17 cellular contexts compared by ENCODE assay signal in genomic region chr17:48644910-48645557, GRCh38. TPM values are rescaled to one million over a fixed set of nuclear protein-coding genes. Genes with fewer than 3 reads are reported as not detected.
A peak's percentile ranks its signal among the peaks of the same experiment; 100 is the strongest.
DNase-seq lines count a peak whose midpoint lies in the region; ATAC-seq, FAIRE-seq and TF ChIP-seq lines count a peak whose summit lies in the region.
"Had no signal": no experiment of that assay in that cellular context is flagged by ENCODE, and none has a peak within 500 bp of the region (broad histone marks: within the 10 kb centered on the region; RNA-seq: fewer than 3 reads in every experiment).

No MANE protein-coding gene starts in this region.

- POLR2A ChIA-PET in A549 (lab: Yijun Ruan, JAX), result interaction anchor here (0.6 kb wide), 1 partner anchor 83 kb away, joined by 3 read pairs; the partner anchor contains the start of gene HOXB13
- POLR2A ChIA-PET in K562 (lab: Yijun Ruan, JAX), result interaction anchor here (1.3 to 1.7 kb wide), 2 partner anchors 10 to 13 kb away, joined by 3 to 8 read pairs; no protein-coding TSS in a partner anchor
- POLR2A ChIA-PET in naive thymus-derived CD4-positive, alpha-beta T cell (lab: Charles Lee), result no interaction called here

- peaks cover 0 to 3% (median 0%) of the 10 kb centered on the region in 11 donors for H3K9me3 Mint-ChIP-seq in naive thymus-derived CD4-positive, alpha-beta T cell
- H3K9me3 Mint-ChIP-seq in T-helper 2 cell treated with Interferon-gamma antibody and Interleukin-4, amounts not matched to agents 5 μg/mL and 100 μg/mL, for 36 hours, result no peaks in the 10 kb centered on the region
- H3K9me3 Mint-ChIP-seq: activated T-helper 1 cell treated with anti-CD3 and anti-CD28 coated beads, Interleukin-12 subunit alpha, Interleukin-12 subunit beta, Interleukin-2, Interleukin-4 antibody, amounts not matched to agents 30 ng/mL and 10 ng/mL and 1 ng/mL, durations not matched to agents 14 hours and 24 hours and 36 hours had no signal

- H3K27me3 ChIP-seq in K562 (ENCODE audit: control insufficient read depth in 2 of 2, insufficient read depth in 2 of 2, low read length in 2 of 2), result no peaks in the 10 kb centered on the region
- H3K27me3 ChIP-seq in naive thymus-derived CD4-positive, alpha-beta T cell (ENCODE audit: control insufficient read depth in 2 of 2, insufficient read depth in 2 of 2, low read length in 2 of 2), result peaks cover 0 to 41% of the 10 kb centered on the region in 2 donors

- ATAC-seq in A549 (no peak), K562 (no peak), HG03520 (IDR thresholded peaks at IDR 0.05; ENCODE audit: unreplicated experiment) (no peak)
- no peak for ATAC-seq in naive thymus-derived CD4-positive, alpha-beta T cell
- ATAC-seq: left lung had no signal

- no peaks in the 10 kb centered on the region for H3K36me3 ChIP-seq in K562 (ENCODE audit: control insufficient read depth, insufficient read depth, low read length)
- H3K36me3 ChIP-seq in naive thymus-derived CD4-positive, alpha-beta T cell (ENCODE audit: control insufficient read depth in 2 of 3, insufficient read depth in 3 of 3, low read length in 3 of 3), result no peaks in the 10 kb centered on the region
- H3K36me3 ChIP-seq: left lung, vagina had no signal

- peak overlapping the region; percentile 45 to 70; a peak in 3 of 4 replicates for H3K9ac ChIP-seq in K562 (ENCODE audit: insufficient read depth in 1 of 2, low read depth in 2 of 2, low read length in 2 of 2)

- H3K4me2 ChIP-seq in A549, result peak overlapping the region; percentile 68
- H3K4me2 ChIP-seq in K562 (ENCODE audit: insufficient read depth, low read length), result peak overlapping the region; percentile 73

- no peaks in the 10 kb centered on the region for H4K20me1 ChIP-seq in K562 (replicated peaks; ENCODE audit: control insufficient read depth, insufficient read depth, low read length)

- in situ Hi-C loops in GM13977 (cut with MboI; ENCODE audit: low pct_unique_long_range_greater_than_20kb, low sequenced_read_pairs, unreplicated experiment), result no loop called here
- in situ Hi-C loops in K562 (cut with MboI), result no loop called here

- peak overlapping the region in 8 of 10 donors; percentile 4 to 100 (median 75) for H3K4me3 Mint-ChIP-seq in naive thymus-derived CD4-positive, alpha-beta T cell
- H3K4me3 Mint-ChIP-seq in T-helper 2 cell treated with Interferon-gamma antibody and Interleukin-4, amounts not matched to agents 5 μg/mL and 100 μg/mL, for 36 hours, result no peak overlapping the region
- H3K4me3 Mint-ChIP-seq: activated T-helper 1 cell treated with anti-CD3 and anti-CD28 coated beads, Interleukin-12 subunit alpha, Interleukin-12 subunit beta, Interleukin-2, Interleukin-4 antibody, amounts not matched to agents 30 ng/mL and 10 ng/mL and 1 ng/mL, durations not matched to agents 14 hours and 24 hours and 36 hours had no signal

- DNase-seq in A549 (ENCODE audit: low read depth in 1 of 2, low spot score in 1 of 2) (no peak), GM13977 (ENCODE audit: low spot score) (peak; percentile 15), K562 (ENCODE audit: extremely low read depth in 1 of 4, low spot score in 3 of 4) (no peak), NCI-H2171 (lab: John Stamatoyannopoulos, UW) (no peak), superior temporal gyrus (ENCODE audit: extremely low spot score) (no peak)
- no peak for DNase-seq in naive thymus-derived CD4-positive, alpha-beta T cell
- DNase-seq in T-helper 2 cell treated with Interferon-gamma antibody and Interleukin-4, amounts not matched to agents 5 μg/mL and 100 μg/mL, for 36 hours (ENCODE audit: low spot score), result no peak
- DNase-seq: activated CD4-positive, alpha-beta T cell treated with anti-CD3 and anti-CD28 coated beads, Interleukin-2, amount 50 U/mL, for 48 hours; foreskin fibroblast; GF-D8; left lung; NCI-H1092 had no signal

- intact Hi-C loops in K562 (cut with micrococcal nuclease), result no loop called here
- intact Hi-C loops in naive thymus-derived CD4-positive, alpha-beta T cell (cut with micrococcal nuclease), result loop anchor here in 1 of 2 donors (5.0 kb wide), 1 partner anchor 82 kb away; the partner anchor contains the start of gene HOXB13

- peaks cover 41% of the 10 kb centered on the region for H3K79me2 ChIP-seq in K562 (ENCODE audit: control insufficient read depth, insufficient read depth, low read length)

- H3K4me1 ChIP-seq in A549, result peaks cover 36% of the 10 kb centered on the region
- peaks cover 15 to 39% of the 10 kb centered on the region in 2 experiments; a peak in 4 of 5 replicates for H3K4me1 ChIP-seq in K562 (replicated peaks in 1 of 2; ENCODE audit: control insufficient read depth in 2 of 2, insufficient read depth in 2 of 2, low read length in 2 of 2)
- peaks cover 0 to 12% of the 10 kb centered on the region in 2 donors for H3K4me1 ChIP-seq in naive thymus-derived CD4-positive, alpha-beta T cell (ENCODE audit: control insufficient read depth in 2 of 2, insufficient read depth in 2 of 2, low read length in 2 of 2)

- no peaks in the 10 kb centered on the region for H3K9me1 ChIP-seq in K562 (ENCODE audit: control insufficient read depth, insufficient read depth, low read length)

- FAIRE-seq in A549 (lab: Jason Lieb, UNC), result no peak
- no peak for FAIRE-seq in K562 (lab: Jason Lieb, UNC)
- FAIRE-seq: endometrium had no signal

- peaks cover 76 to 95% (median 83%) of the 10 kb centered on the region in 5 donors for H3K27me3 Mint-ChIP-seq in naive thymus-derived CD4-positive, alpha-beta T cell
- peaks cover 91% of the 10 kb centered on the region for H3K27me3 Mint-ChIP-seq in T-helper 2 cell treated with Interferon-gamma antibody and Interleukin-4, amounts not matched to agents 5 μg/mL and 100 μg/mL, for 36 hours (ENCODE audit: low read depth)

- TF ChIP-seq POLR2A in A549 (IDR thresholded peaks at IDR 0.05; ENCODE audit: low read length) (no peak), K562 (conservative IDR thresholded peaks at IDR 0.05) (no peak)

- no peak overlapping the region for H2AFZ ChIP-seq in K562 (ENCODE audit: low read depth, low read length)

- H3K27ac Mint-ChIP-seq in naive thymus-derived CD4-positive, alpha-beta T cell, result no peak overlapping the region
- H3K27ac Mint-ChIP-seq in T-helper 2 cell treated with Interferon-gamma antibody and Interleukin-4, amounts not matched to agents 5 μg/mL and 100 μg/mL, for 36 hours, result no peak overlapping the region
- H3K27ac Mint-ChIP-seq: activated T-helper 1 cell treated with anti-CD3 and anti-CD28 coated beads, Interleukin-12 subunit alpha, Interleukin-12 subunit beta, Interleukin-2, Interleukin-4 antibody, amounts not matched to agents 30 ng/mL and 10 ng/mL and 1 ng/mL, durations not matched to agents 14 hours and 24 hours and 36 hours had no signal

- no peaks in the 10 kb centered on the region for H3K9me3 ChIP-seq in A549
- H3K9me3 ChIP-seq in K562 (replicated peaks; ENCODE audit: control insufficient read depth, insufficient read depth, low read depth, low read length), result no peaks in the 10 kb centered on the region
- no peaks in the 10 kb centered on the region for H3K9me3 ChIP-seq in naive thymus-derived CD4-positive, alpha-beta T cell (ENCODE audit: control insufficient read depth in 2 of 3, low read length in 3 of 3)
- H3K9me3 ChIP-seq: left lung, vagina had no signal

- H3K36me3 Mint-ChIP-seq in naive thymus-derived CD4-positive, alpha-beta T cell, result no peaks in the 10 kb centered on the region
- no peaks in the 10 kb centered on the region for H3K36me3 Mint-ChIP-seq in T-helper 2 cell treated with Interferon-gamma antibody and Interleukin-4, amounts not matched to agents 5 μg/mL and 100 μg/mL, for 36 hours (ENCODE audit: low read depth)

- CTCF ChIA-PET in A549 (lab: Yijun Ruan, JAX), result interaction anchor here (0.5 to 3.4 kb wide), 5 partner anchors 9 to 200 kb away, joined by 3 to 25 read pairs (median 7); no protein-coding TSS in a partner anchor
- CTCF ChIA-PET in K562 (lab: Yijun Ruan, JAX; ENCODE audit: low intra/inter-chr PET ratio), result no interaction called here
- CTCF ChIA-PET in naive thymus-derived CD4-positive, alpha-beta T cell (lab: Charles Lee), result no interaction called here

- TF ChIP-seq EP300 in A549 (IDR thresholded peaks at IDR 0.05) (no peak), K562 (IDR thresholded peaks at IDR 0.05; ENCODE audit: low read length) (no peak)

- H3K4me3 ChIP-seq in A549 (peak overlapping the region; percentile 74), K562 (peak overlapping the region; percentile 56)
- H3K4me3 ChIP-seq in naive thymus-derived CD4-positive, alpha-beta T cell (ENCODE audit: low read length), result no peak overlapping the region
- H3K4me3 ChIP-seq: left lung, vagina had no signal

- peaks cover 15 to 33% (median 24%) of the 10 kb centered on the region in 7 donors for H3K4me1 Mint-ChIP-seq in naive thymus-derived CD4-positive, alpha-beta T cell
- peaks cover 6% of the 10 kb centered on the region for H3K4me1 Mint-ChIP-seq in T-helper 2 cell treated with Interferon-gamma antibody and Interleukin-4, amounts not matched to agents 5 μg/mL and 100 μg/mL, for 36 hours (ENCODE audit: low read depth)

- BruUV-seq in K562 (replicated peaks; lab: Mats Ljungman, UMichigan), result no TSS peak

- WGBS in A549 (ENCODE audit: missing lambda C conversion rate), result 49% methylated on average over 6 of the region's 6 CpGs
- WGBS in K562 (ENCODE audit: insufficient coverage, low coverage, missing lambda C conversion rate), result 43% methylated on average over 6 of the region's 6 CpGs

- TF ChIP-seq CTCF in A549 (IDR thresholded peaks at IDR 0.05) (no peak), GM13977 (IDR thresholded peaks at IDR 0.05; ENCODE audit: extremely low read depth, insufficient read depth, missing control alignments) (no peak), K562 (IDR thresholded peaks at IDR 0.05 in 2 of 3, conservative IDR thresholded peaks at IDR 0.05 in 1 of 3; ENCODE audit: insufficient read depth in 2 of 3, low read depth in 1 of 3, low read length in 3 of 3) (no peak)

- no peak for TF ChIP-seq RAD21 in A549 (conservative IDR thresholded peaks at IDR 0.05 in 1 of 2, IDR thresholded peaks at IDR 0.05 in 1 of 2)
- no peak for TF ChIP-seq RAD21 in K562 (CRISPR knock-in tag; conservative IDR thresholded peaks at IDR 0.05 in 1 of 2, IDR thresholded peaks at IDR 0.05 in 1 of 2)

- peak overlapping the region; percentile 92 to 95 for H3K27ac ChIP-seq in A549
- peak overlapping the region; percentile 15; the same call in 2 of the 3 replicates for H3K27ac ChIP-seq in K562 (ENCODE audit: extremely low read depth, low read depth, low read length)
- no peak overlapping the region for H3K27ac ChIP-seq in naive thymus-derived CD4-positive, alpha-beta T cell (ENCODE audit: low read depth, low read length)
- H3K27ac ChIP-seq: left lung, vagina had no signal

RNA-seq across cellular contexts. Expression of gene HOXB9, which starts 18.9 kb away (rescaled TPM):
- polyA plus RNA-seq in A549 (2011; rRNA removed) (22.0 and 24.6 TPM in 2 replicates), A549 (2017; fragmentation: RNase III; extraction: RNeasy Plus Mini Kit Qiagen cat#74134 plus additional on column Dnase treatment) (5.6 to 7.3 TPM (median 6.2 TPM) in 3 replicates), K562 (2011; rRNA removed) (104 and 141 TPM in 2 replicates), K562 (2014; fragmentation: Illumina TruSeq; extraction: Trizol) (187 and 196 TPM in 2 replicates), K562 (2014; fragmentation: Nextera tagmentation; extraction: Ambion mirVana) (1 to 10 TPM; 3.1 to 5.2 TPM), K562 (2014; rRNA removed) (136 and 145 TPM in 2 replicates)
- 10.3 and 12.9 TPM in 2 replicates for polyA plus RNA-seq in A549 (2012; cell fraction: cytosol; rRNA removed)
- 11.1 and 12.9 TPM in 2 replicates for polyA plus RNA-seq in A549 (2012; cell fraction: nucleus; rRNA removed)
- polyA minus RNA-seq in A549 (2011; rRNA and poly(A)+ RNA removed), result 10.4 and 12.1 TPM in 2 replicates
- total RNA-seq in K562 (2011; cell fraction: chromatin; rRNA removed; ENCODE audit: low replicate concordance), result 92.5 and 108 TPM in 2 replicates
- total RNA-seq in K562 (2011; cell fraction: nucleolus; rRNA removed), result 55.1 and 62.2 TPM in 2 replicates
- total RNA-seq in K562 (2011; cell fraction: nucleoplasm; rRNA removed), result 83.2 and 118 TPM in 2 replicates
- total RNA-seq in K562 (2014; rRNA removed) (77.6 and 91.3 TPM in 2 replicates), K562 (2014; rRNA removed; fragmentation: Illumina TruSeq; extraction: Trizol) (64.8 and 71.4 TPM in 2 replicates), K562 (2015; rRNA removed; fragmentation: Illumina TruSeq; extraction: Trizol) (54.3 and 54.6 TPM in 2 replicates), K562 (2021) (136 and 146 TPM in 2 replicates)
- 113 and 142 TPM in 2 replicates for polyA plus RNA-seq in K562 (2011; cell fraction: cytosol; rRNA removed)
- 117 and 138 TPM in 2 replicates for polyA plus RNA-seq in K562 (2011; cell fraction: nucleus; rRNA removed)
- polyA plus RNA-seq in K562 (2012), result 89.9 and 176 TPM in 2 replicates
- 54.1 and 61.9 TPM in 2 replicates for polyA minus RNA-seq in K562 (2011; rRNA and poly(A)+ RNA removed)
- polyA minus RNA-seq in K562 (2011; cell fraction: cytosol; rRNA and poly(A)+ RNA removed), result 46.9 and 52.2 TPM in 2 replicates
- polyA minus RNA-seq in K562 (2011; cell fraction: nucleus; rRNA and poly(A)+ RNA removed), result 28.9 and 46.7 TPM in 2 replicates
- total RNA-seq in naive thymus-derived CD4-positive, alpha-beta T cell, result under 1 TPM in 3 of 5 experiments, not detected in 2; 0.12 to 0.24 (median 0.16) TPM
- polyA plus RNA-seq in naive thymus-derived CD4-positive, alpha-beta T cell, result not detected
- total RNA-seq: left lung, vagina had no signal

RNA-seq across cellular contexts. Expression of gene HOXB8, which starts 29.9 kb away (rescaled TPM):
- 8.9 and 11.1 TPM in 2 replicates for polyA plus RNA-seq in A549 (2011; rRNA removed)
- polyA plus RNA-seq in A549 (2012; cell fraction: cytosol; rRNA removed), result 12.3 and 15.2 TPM in 2 replicates
- 12.8 and 13.1 TPM in 2 replicates for polyA plus RNA-seq in A549 (2012; cell fraction: nucleus; rRNA removed)
- 4.6 to 5.8 TPM (median 4.7 TPM) in 3 replicates for polyA plus RNA-seq in A549 (2017; fragmentation: RNase III; extraction: RNeasy Plus Mini Kit Qiagen cat#74134 plus additional on column Dnase treatment)
- polyA minus RNA-seq in A549 (2011; rRNA and poly(A)+ RNA removed), result 4.1 and 5.1 TPM in 2 replicates
- 13.9 and 15.4 TPM in 2 replicates for total RNA-seq in K562 (2011; cell fraction: chromatin; rRNA removed; ENCODE audit: low replicate concordance)
- 8.9 and 11.7 TPM in 2 replicates for total RNA-seq in K562 (2011; cell fraction: nucleolus; rRNA removed)
- 12.5 and 25.9 TPM in 2 replicates for total RNA-seq in K562 (2011; cell fraction: nucleoplasm; rRNA removed)
- total RNA-seq in K562 (2014; rRNA removed), result 5.1 and 9.3 TPM in 2 replicates
- 1.5 and 2.9 TPM in 2 replicates for total RNA-seq in K562 (2014; rRNA removed; fragmentation: Illumina TruSeq; extraction: Trizol)
- total RNA-seq in K562 (2015; rRNA removed; fragmentation: Illumina TruSeq; extraction: Trizol), result 2.1 and 2.5 TPM in 2 replicates
- 14.9 and 17.7 TPM in 2 replicates for total RNA-seq in K562 (2021)
- polyA plus RNA-seq in K562 (2011; rRNA removed), result 3.6 and 4.6 TPM in 2 replicates
- 7.3 and 10.8 TPM in 2 replicates for polyA plus RNA-seq in K562 (2011; cell fraction: cytosol; rRNA removed)
- 16.6 and 22.3 TPM in 2 replicates for polyA plus RNA-seq in K562 (2011; cell fraction: nucleus; rRNA removed)
- polyA plus RNA-seq in K562 (2012), result 5.9 and 20.0 TPM in 2 replicates
- 7.0 and 8.3 TPM in 2 replicates for polyA plus RNA-seq in K562 (2014; fragmentation: Illumina TruSeq; extraction: Trizol)
- polyA plus RNA-seq in K562 (2014; fragmentation: Nextera tagmentation; extraction: Ambion mirVana), result 1 to 10 TPM in 1 of 2 experiments, under 1 TPM in 1; 0.52 to 1.2 TPM
- 18.8 and 23.8 TPM in 2 replicates for polyA plus RNA-seq in K562 (2014; rRNA removed)
- 1.8 and 2.2 TPM in 2 replicates for polyA minus RNA-seq in K562 (2011; rRNA and poly(A)+ RNA removed)
- 2.4 and 7.1 TPM in 2 replicates for polyA minus RNA-seq in K562 (2011; cell fraction: cytosol; rRNA and poly(A)+ RNA removed)
- polyA minus RNA-seq in K562 (2011; cell fraction: nucleus; rRNA and poly(A)+ RNA removed), result 3.1 and 4.2 TPM in 2 replicates
- not detected for total RNA-seq in naive thymus-derived CD4-positive, alpha-beta T cell
- polyA plus RNA-seq in naive thymus-derived CD4-positive, alpha-beta T cell, result not detected
- total RNA-seq: activated T-helper 1 cell treated with anti-CD3 and anti-CD28 coated beads, Interleukin-12 subunit alpha, Interleukin-12 subunit beta, Interleukin-2, Interleukin-4 antibody, amounts not matched to agents 30 ng/mL and 10 ng/mL and 1 ng/mL, durations not matched to agents 14 hours and 24 hours and 36 hours; cerebellum; vagina had no signal

RNA-seq across cellular contexts. Expression of gene HOXB7, which starts 34.2 kb away (rescaled TPM):
- polyA plus RNA-seq in A549 (2011; rRNA removed) (15.4 and 22.3 TPM in 2 replicates), A549 (2017; fragmentation: RNase III; extraction: RNeasy Plus Mini Kit Qiagen cat#74134 plus additional on column Dnase treatment) (27.4 to 32.3 TPM (median 27.4 TPM) in 3 replicates), K562 (2011; rRNA removed) (5.5 and 5.9 TPM in 2 replicates), K562 (2014; fragmentation: Illumina TruSeq; extraction: Trizol) (10.3 and 11.6 TPM in 2 replicates), K562 (2014; fragmentation: Nextera tagmentation; extraction: Ambion mirVana) (1 to 10 TPM; 5.7 to 5.8 TPM), K562 (2014; rRNA removed) (11.1 and 13.9 TPM in 2 replicates)
- polyA plus RNA-seq in A549 (2012; cell fraction: cytosol; rRNA removed), result 16.9 TPM in 2 replicates
- polyA plus RNA-seq in A549 (2012; cell fraction: nucleus; rRNA removed), result 9.0 and 12.5 TPM in 2 replicates
- polyA minus RNA-seq in A549 (2011; rRNA and poly(A)+ RNA removed), result 6.5 and 6.6 TPM in 2 replicates
- 1.4 and 3.5 TPM in 2 replicates for total RNA-seq in K562 (2011; cell fraction: chromatin; rRNA removed; ENCODE audit: low replicate concordance)
- 0.79 and 1.5 TPM in 2 replicates for total RNA-seq in K562 (2011; cell fraction: nucleolus; rRNA removed)
- 2.1 TPM in 2 replicates for total RNA-seq in K562 (2011; cell fraction: nucleoplasm; rRNA removed)
- total RNA-seq in K562 (2014; rRNA removed) (8.3 and 11.0 TPM in 2 replicates), K562 (2014; rRNA removed; fragmentation: Illumina TruSeq; extraction: Trizol) (13.5 and 14.7 TPM in 2 replicates), K562 (2015; rRNA removed; fragmentation: Illumina TruSeq; extraction: Trizol) (14.8 and 16.7 TPM in 2 replicates), K562 (2021) (8.2 and 10.8 TPM in 2 replicates)
- 8.3 and 8.4 TPM in 2 replicates for polyA plus RNA-seq in K562 (2011; cell fraction: cytosol; rRNA removed)
- polyA plus RNA-seq in K562 (2011; cell fraction: nucleus; rRNA removed), result 2.7 and 3.9 TPM in 2 replicates
- 10.4 and 16.5 TPM in 2 replicates for polyA plus RNA-seq in K562 (2012)
- polyA minus RNA-seq in K562 (2011; rRNA and poly(A)+ RNA removed), result 1.9 and 2.5 TPM in 2 replicates
- 2.9 and 3.5 TPM in 2 replicates for polyA minus RNA-seq in K562 (2011; cell fraction: cytosol; rRNA and poly(A)+ RNA removed)
- 0.67 and 2.3 TPM in 2 replicates for polyA minus RNA-seq in K562 (2011; cell fraction: nucleus; rRNA and poly(A)+ RNA removed)
- total RNA-seq in naive thymus-derived CD4-positive, alpha-beta T cell, result under 1 TPM in 1 of 5 experiments, not detected in 4; 0.31 TPM
- polyA plus RNA-seq in naive thymus-derived CD4-positive, alpha-beta T cell, result not detected
- total RNA-seq: cerebellum had no signal

RNA-seq across cellular contexts. Expression of gene HOXB6, which starts 40.2 kb away (rescaled TPM):
- polyA plus RNA-seq in A549 (2011; rRNA removed) (9.4 and 10.2 TPM in 2 replicates), A549 (2017; fragmentation: RNase III; extraction: RNeasy Plus Mini Kit Qiagen cat#74134 plus additional on column Dnase treatment) (12.3 to 14.9 TPM (median 14.7 TPM) in 3 replicates), K562 (2011; rRNA removed) (2.3 and 3.0 TPM in 2 replicates), K562 (2014; fragmentation: Illumina TruSeq; extraction: Trizol) (4.0 and 7.7 TPM in 2 replicates), K562 (2014; fragmentation: Nextera tagmentation; extraction: Ambion mirVana) (1 to 10 TPM; 1.2 to 1.9 TPM), K562 (2014; rRNA removed) (13.7 and 14.8 TPM in 2 replicates)
- 8.7 and 9.0 TPM in 2 replicates for polyA plus RNA-seq in A549 (2012; cell fraction: cytosol; rRNA removed)
- 48.0 and 49.7 TPM in 2 replicates for polyA plus RNA-seq in A549 (2012; cell fraction: nucleus; rRNA removed)
- 4.4 and 4.9 TPM in 2 replicates for polyA minus RNA-seq in A549 (2011; rRNA and poly(A)+ RNA removed)
- total RNA-seq in K562 (2011; cell fraction: chromatin; rRNA removed; ENCODE audit: low replicate concordance), result 18.7 and 26.2 TPM in 2 replicates
- total RNA-seq in K562 (2011; cell fraction: nucleolus; rRNA removed), result 10.4 and 11.2 TPM in 2 replicates
- total RNA-seq in K562 (2011; cell fraction: nucleoplasm; rRNA removed), result 12.0 and 17.8 TPM in 2 replicates
- total RNA-seq in K562 (2014; rRNA removed) (6.5 and 9.1 TPM in 2 replicates), K562 (2014; rRNA removed; fragmentation: Illumina TruSeq; extraction: Trizol) (3.9 and 4.9 TPM in 2 replicates), K562 (2015; rRNA removed; fragmentation: Illumina TruSeq; extraction: Trizol) (7.3 and 7.5 TPM in 2 replicates), K562 (2021) (10.6 and 14.2 TPM in 2 replicates)
- polyA plus RNA-seq in K562 (2011; cell fraction: cytosol; rRNA removed), result 3.7 and 4.0 TPM in 2 replicates
- polyA plus RNA-seq in K562 (2011; cell fraction: nucleus; rRNA removed), result 16.7 and 17.3 TPM in 2 replicates
- 9.7 and 11.7 TPM in 2 replicates for polyA plus RNA-seq in K562 (2012)
- polyA minus RNA-seq in K562 (2011; rRNA and poly(A)+ RNA removed), result 0.42 and 0.63 TPM in 2 replicates
- polyA minus RNA-seq in K562 (2011; cell fraction: cytosol; rRNA and poly(A)+ RNA removed), result 1.3 TPM in 1 of 2 replicates, not detected in the other
- 3.5 and 8.1 TPM in 2 replicates for polyA minus RNA-seq in K562 (2011; cell fraction: nucleus; rRNA and poly(A)+ RNA removed)
- under 1 TPM in 1 of 5 experiments, not detected in 4; 0.34 TPM for total RNA-seq in naive thymus-derived CD4-positive, alpha-beta T cell
- not detected for polyA plus RNA-seq in naive thymus-derived CD4-positive, alpha-beta T cell
- total RNA-seq: cerebellum had no signal

RNA-seq across cellular contexts. Expression of gene HOXB5, which starts 51.5 kb away (rescaled TPM):
- polyA plus RNA-seq in A549 (2011; rRNA removed) (2.5 and 2.7 TPM in 2 replicates), A549 (2017; fragmentation: RNase III; extraction: RNeasy Plus Mini Kit Qiagen cat#74134 plus additional on column Dnase treatment) (2.1 to 3.0 TPM (median 2.4 TPM) in 3 replicates), K562 (2011; rRNA removed) (0.36 and 0.87 TPM in 2 replicates), K562 (2014; fragmentation: Illumina TruSeq; extraction: Trizol) (1.4 and 1.5 TPM in 2 replicates), K562 (2014; fragmentation: Nextera tagmentation; extraction: Ambion mirVana) (under 1 TPM; 0.24 to 0.25 TPM), K562 (2014; rRNA removed) (2.7 and 3.2 TPM in 2 replicates)
- polyA plus RNA-seq in A549 (2012; cell fraction: cytosol; rRNA removed), result 1.9 and 2.5 TPM in 2 replicates
- 21.9 and 24.5 TPM in 2 replicates for polyA plus RNA-seq in A549 (2012; cell fraction: nucleus; rRNA removed)
- polyA minus RNA-seq in A549 (2011; rRNA and poly(A)+ RNA removed), result 0.39 and 0.74 TPM in 2 replicates
- 4.9 and 5.1 TPM in 2 replicates for total RNA-seq in K562 (2011; cell fraction: chromatin; rRNA removed; ENCODE audit: low replicate concordance)
- total RNA-seq in K562 (2011; cell fraction: nucleolus; rRNA removed), result 1.8 and 2.0 TPM in 2 replicates
- total RNA-seq in K562 (2011; cell fraction: nucleoplasm; rRNA removed), result 2.4 and 3.7 TPM in 2 replicates
- total RNA-seq in K562 (2014; rRNA removed) (0.27 and 0.57 TPM in 2 replicates), K562 (2014; rRNA removed; fragmentation: Illumina TruSeq; extraction: Trizol) (0.38 and 0.65 TPM in 2 replicates), K562 (2015; rRNA removed; fragmentation: Illumina TruSeq; extraction: Trizol) (0.75 and 0.80 TPM in 2 replicates), K562 (2021) (2.4 and 2.6 TPM in 2 replicates)
- 0.36 and 0.52 TPM in 2 replicates for polyA plus RNA-seq in K562 (2011; cell fraction: cytosol; rRNA removed)
- 3.7 TPM in 2 replicates for polyA plus RNA-seq in K562 (2011; cell fraction: nucleus; rRNA removed)
- 2.9 and 6.4 TPM in 2 replicates for polyA plus RNA-seq in K562 (2012)
- polyA minus RNA-seq in K562 (2011; rRNA and poly(A)+ RNA removed), result 0.11 and 0.15 TPM in 2 replicates
- polyA minus RNA-seq in K562 (2011; cell fraction: cytosol; rRNA and poly(A)+ RNA removed), result 0.38 and 0.82 TPM in 2 replicates
- 0.54 and 1.1 TPM in 2 replicates for polyA minus RNA-seq in K562 (2011; cell fraction: nucleus; rRNA and poly(A)+ RNA removed)
- not detected for total RNA-seq in naive thymus-derived CD4-positive, alpha-beta T cell
- not detected for polyA plus RNA-seq in naive thymus-derived CD4-positive, alpha-beta T cell
- total RNA-seq: activated T-helper 1 cell treated with anti-CD3 and anti-CD28 coated beads, Interleukin-12 subunit alpha, Interleukin-12 subunit beta, Interleukin-2, Interleukin-4 antibody, amounts not matched to agents 30 ng/mL and 10 ng/mL and 1 ng/mL, durations not matched to agents 14 hours and 24 hours and 36 hours; cerebellum had no signal

Comparison
In these comparisons a context has a peak if more than half of its experiments do, and no peak if none do; other contexts are left out.
1. RNA of gene HOXB9, which starts 18.9 kb away (polyA plus RNA-seq): 3.1 to 196 TPM in K562 and 5.6 to 24.6 TPM in A549; not detected in naive thymus-derived CD4-positive, alpha-beta T cell; every median in the first group is over 4 times any median in the second.